20 cellular contexts compared by ENCODE assay signal in genomic region chr10:132304756-132305509, GRCh38. TPM values are rescaled to one million over a fixed set of nuclear protein-coding genes. Genes with fewer than 3 reads are reported as not detected.
DNase-seq lines count a peak whose midpoint lies in the region; ATAC-seq and TF ChIP-seq lines count a peak whose summit lies in the region.
"Had no signal": no experiment of that assay in that cellular context is flagged by ENCODE, and none has a peak within 500 bp of the region (broad histone marks: within the 10 kb centered on the region; RNA-seq: fewer than 3 reads in every experiment).

No MANE protein-coding gene starts in this region.

- H3K27ac ChIP-seq in BLaER1 = no peak overlapping the region
- no peak overlapping the region for H3K27ac ChIP-seq in osteoblast (ENCODE audit: low read depth, low read length)

- H3K9me3 ChIP-seq in BLaER1 (peaks cover 17% of the 10 kb centered on the region), osteoblast (ENCODE audit: low read depth, low read length) (no peaks in the 10 kb centered on the region)
- H3K9me3 ChIP-seq: MG63 had no signal

- TF ChIP-seq CTCF in osteoblast (IDR thresholded peaks at IDR 0.05; ENCODE audit: extremely low read depth, low read depth, low read length) = no peak
- no peak for TF ChIP-seq CTCF in HFFc6 (IDR thresholded peaks at IDR 0.05)

- H3K27me3 ChIP-seq in BLaER1 (peaks cover 53% of the 10 kb centered on the region), H7 (ENCODE audit: control insufficient read depth, insufficient read depth, low read length) (peaks cover 27% of the 10 kb centered on the region), osteoblast (ENCODE audit: insufficient read depth, low read length) (peaks cover 26% of the 10 kb centered on the region)
- H3K27me3 ChIP-seq: MG63 had no signal

- H3K4me2 ChIP-seq in BLaER1 (peak overlapping the region; percentile 95; the same call in 1 of the 2 replicates), osteoblast (ENCODE audit: insufficient read depth, low read length) (no peak overlapping the region)

- DNase-seq in H7 = peak; percentile 44
- no peak for DNase-seq in immature natural killer cell
- DNase-seq in osteoblast (ENCODE audit: insufficient read length, low spot score, missing footprints) = peak; percentile 58
- DNase-seq in HFFc6 = no peak
- DNase-seq in central memory CD4-positive, alpha-beta T cell = no peak
- DNase-seq: ACHN; AML-193; CD4-positive, CD25-positive, alpha-beta regulatory T cell; HCEC 1CT; Karpas-422; MG63; NCI-H1105 treated with DMSO at 0.1 percent for 48 hours; NCI-H1694 treated with DMSO at 0.1 percent for 48 hours; NCI-H2107; NCI-H2227 treated with DMSO at 0.1 percent for 48 hours; NCI-H524 had no signal

- H3K27me3 Mint-ChIP-seq in immature natural killer cell (ENCODE audit: low read depth in 3 of 3) (peaks cover 0 to 6% (median 3%) of the 10 kb centered on the region in 3 donors), HFFc6 (ENCODE audit: insufficient read depth) (peaks cover 22% of the 10 kb centered on the region)

- peaks cover 14 to 17% of the 10 kb centered on the region in 2 donors for H3K4me1 Mint-ChIP-seq in immature natural killer cell
- H3K4me1 Mint-ChIP-seq in HFFc6 (ENCODE audit: low read depth) = no peaks in the 10 kb centered on the region

- H3K4me3 Mint-ChIP-seq in immature natural killer cell (peak overlapping the region in 3 of 5 donors; percentile 45 to 56 (median 45)), HFFc6 (no peak overlapping the region)

- H3K9ac ChIP-seq in BLaER1 = no peak overlapping the region

- 0 out of 2 replicates have a peak, but pooled peaks cover 6% of the 10 kb centered on the region for H3K36me3 ChIP-seq in BLaER1
- no peaks in the 10 kb centered on the region; the same call in 1 of the 2 replicates for H3K36me3 ChIP-seq in H7 (replicated peaks; ENCODE audit: control insufficient read depth, insufficient read depth, low read length)
- no peaks in the 10 kb centered on the region for H3K36me3 ChIP-seq in osteoblast (ENCODE audit: insufficient read depth, low read length)
- H3K36me3 ChIP-seq: MG63 had no signal

- ATAC-seq in HG03354 (IDR thresholded peaks at IDR 0.05; ENCODE audit: poor library complexity, severe bottlenecking, unreplicated experiment) = no peak
- no peak for ATAC-seq in GM21825 (IDR thresholded peaks at IDR 0.05; ENCODE audit: unreplicated experiment)
- ATAC-seq: Panc1 had no signal

- H3K27ac Mint-ChIP-seq in immature natural killer cell (no peak overlapping the region), HFFc6 (no peak overlapping the region)
- H3K27ac Mint-ChIP-seq: CD4-positive, CD25-positive, alpha-beta regulatory T cell had no signal

- H3K9me3 Mint-ChIP-seq in immature natural killer cell (no peaks in the 10 kb centered on the region), HFFc6 (no peaks in the 10 kb centered on the region)
- H3K9me3 Mint-ChIP-seq: CD4-positive, CD25-positive, alpha-beta regulatory T cell had no signal

- no peaks in the 10 kb centered on the region for H3K79me2 ChIP-seq in osteoblast (ENCODE audit: insufficient read depth, low read length)

- H2AFZ ChIP-seq in osteoblast (ENCODE audit: low read length) = no peak overlapping the region

- peaks cover 76% of the 10 kb centered on the region for H3K4me1 ChIP-seq in BLaER1
- H3K4me1 ChIP-seq in osteoblast (ENCODE audit: insufficient read depth, low read length) = peaks cover 4% of the 10 kb centered on the region

- H4K20me1 ChIP-seq in BLaER1 = peaks cover 56% of the 10 kb centered on the region
- H4K20me1 ChIP-seq in osteoblast (ENCODE audit: insufficient read depth, low read length) = peaks cover 6% of the 10 kb centered on the region

- no peak overlapping the region for H3K4me3 ChIP-seq in BLaER1
- H3K4me3 ChIP-seq in H7 (ENCODE audit: insufficient read depth, low read depth, low read length) = no peak overlapping the region
- no peak overlapping the region for H3K4me3 ChIP-seq in osteoblast (ENCODE audit: insufficient read depth, low read length)
- H3K4me3 ChIP-seq: MG63 had no signal

- H3K36me3 Mint-ChIP-seq in immature natural killer cell (no peaks in the 10 kb centered on the region), HFFc6 (ENCODE audit: low read depth) (no peaks in the 10 kb centered on the region; the same call in 1 of the 2 replicates)
- H3K36me3 Mint-ChIP-seq: CD4-positive, CD25-positive, alpha-beta regulatory T cell had no signal

RNA-seq across cellular contexts. Expression of gene STK32C, which starts 2.8 kb away (rescaled TPM):
- total RNA-seq in H7 (2014; rRNA removed; shearing (Covaris generic)) = 24.9 and 31.4 TPM in 2 replicates
- polyA plus RNA-seq in immature natural killer cell = 10 to 100 TPM in 2 of 3 donors, 1 to 10 TPM in 1; 6.3 to 14.2 (median 13.7) TPM
- 12.7 and 14.5 TPM in 2 replicates for total RNA-seq in osteoblast
- 1 to 10 TPM; 5.5 to 8.3 (median 7.2) TPM for total RNA-seq in HFFc6 (2021; fragmentation: NEBNext Ultra II Directional; extraction: Animal tissue kit (Norgen Biotek cat#: 25700))

RNA-seq across cellular contexts. Expression of gene LRRC27, which starts 27.1 kb away (rescaled TPM):
- total RNA-seq in H7 (2014; rRNA removed; shearing (Covaris generic)) = 4.0 and 5.7 TPM in 2 replicates
- polyA plus RNA-seq in immature natural killer cell = 1 to 10 TPM; 3.8 to 8.5 (median 8.2) TPM
- total RNA-seq in osteoblast = 11.2 and 13.4 TPM in 2 replicates
- total RNA-seq in HFFc6 (2021; fragmentation: NEBNext Ultra II Directional; extraction: Animal tissue kit (Norgen Biotek cat#: 25700)) = 1 to 10 TPM; 4.7 to 6.7 (median 6.0) TPM

Comparison
In these comparisons a context has a peak if more than half of its experiments do, and no peak if none do; other contexts are left out.
1. DNase-seq: peak in H7 (single experiment) and osteoblast (single experiment); none in immature natural killer cell (0 of 3), HFFc6 (single experiment) and central memory CD4-positive, alpha-beta T cell (single experiment).